In the genomic region with DNA sequence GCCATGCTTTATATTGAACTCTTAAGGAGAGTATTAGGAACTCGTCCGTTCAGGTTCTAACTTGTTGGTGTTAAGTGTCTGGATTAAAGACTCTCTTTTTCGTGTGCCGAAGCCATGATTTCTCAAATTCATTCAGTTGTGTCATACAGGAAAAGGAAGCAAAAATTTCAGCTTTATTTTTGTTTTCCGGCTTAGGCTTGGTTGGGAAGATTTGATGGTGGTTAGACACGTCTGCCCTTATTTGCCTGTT, we compare ENCODE assay signal across 1 cellular context.
TF ChIP-seq lines count a peak whose summit lies in the region.

No MANE protein-coding gene starts in this region.

TF ChIP-seq in SK-N-SH, 30 proteins besides CTCF, POLR2A, EP300 and RAD21 (continued from another document):
- TF ChIP-seq, protein P1, sequence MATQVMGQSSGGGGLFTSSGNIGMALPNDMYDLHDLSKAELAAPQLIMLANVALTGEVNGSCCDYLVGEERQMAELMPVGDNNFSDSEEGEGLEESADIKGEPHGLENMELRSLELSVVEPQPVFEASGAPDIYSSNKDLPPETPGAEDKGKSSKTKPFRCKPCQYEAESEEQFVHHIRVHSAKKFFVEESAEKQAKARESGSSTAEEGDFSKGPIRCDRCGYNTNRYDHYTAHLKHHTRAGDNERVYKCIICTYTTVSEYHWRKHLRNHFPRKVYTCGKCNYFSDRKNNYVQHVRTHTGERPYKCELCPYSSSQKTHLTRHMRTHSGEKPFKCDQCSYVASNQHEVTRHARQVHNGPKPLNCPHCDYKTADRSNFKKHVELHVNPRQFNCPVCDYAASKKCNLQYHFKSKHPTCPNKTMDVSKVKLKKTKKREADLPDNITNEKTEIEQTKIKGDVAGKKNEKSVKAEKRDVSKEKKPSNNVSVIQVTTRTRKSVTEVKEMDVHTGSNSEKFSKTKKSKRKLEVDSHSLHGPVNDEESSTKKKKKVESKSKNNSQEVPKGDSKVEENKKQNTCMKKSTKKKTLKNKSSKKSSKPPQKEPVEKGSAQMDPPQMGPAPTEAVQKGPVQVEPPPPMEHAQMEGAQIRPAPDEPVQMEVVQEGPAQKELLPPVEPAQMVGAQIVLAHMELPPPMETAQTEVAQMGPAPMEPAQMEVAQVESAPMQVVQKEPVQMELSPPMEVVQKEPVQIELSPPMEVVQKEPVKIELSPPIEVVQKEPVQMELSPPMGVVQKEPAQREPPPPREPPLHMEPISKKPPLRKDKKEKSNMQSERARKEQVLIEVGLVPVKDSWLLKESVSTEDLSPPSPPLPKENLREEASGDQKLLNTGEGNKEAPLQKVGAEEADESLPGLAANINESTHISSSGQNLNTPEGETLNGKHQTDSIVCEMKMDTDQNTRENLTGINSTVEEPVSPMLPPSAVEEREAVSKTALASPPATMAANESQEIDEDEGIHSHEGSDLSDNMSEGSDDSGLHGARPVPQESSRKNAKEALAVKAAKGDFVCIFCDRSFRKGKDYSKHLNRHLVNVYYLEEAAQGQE (IDR thresholded peaks at IDR 0.05; ENCODE audit: low read depth, low read length), result no peak
- no peak for TF ChIP-seq MEF2A (IDR thresholded peaks at IDR 0.05; ENCODE audit: borderline replicate concordance, low read depth)
- TF ChIP-seq, protein P2, sequence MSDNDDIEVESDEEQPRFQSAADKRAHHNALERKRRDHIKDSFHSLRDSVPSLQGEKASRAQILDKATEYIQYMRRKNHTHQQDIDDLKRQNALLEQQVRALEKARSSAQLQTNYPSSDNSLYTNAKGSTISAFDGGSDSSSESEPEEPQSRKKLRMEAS (IDR thresholded peaks at IDR 0.05; ENCODE audit: low read depth), result no peak
- TF ChIP-seq JUND (IDR thresholded peaks at IDR 0.05), result no peak
- TF ChIP-seq POLR2AphosphoS5 (IDR thresholded peaks at IDR 0.05; ENCODE audit: low read depth, low read length), result no peak
- no peak for TF ChIP-seq FOXM1 (IDR thresholded peaks at IDR 0.05; ENCODE audit: low read depth)
- no peak for TF ChIP-seq TEAD4 (IDR thresholded peaks at IDR 0.05; ENCODE audit: borderline replicate concordance, insufficient read depth)
- TF ChIP-seq FOSL2 (IDR thresholded peaks at IDR 0.05; ENCODE audit: borderline replicate concordance, low read depth), result no peak
- no peak for TF ChIP-seq GATA2 (CRISPR knock-in tag; IDR thresholded peaks at IDR 0.05)
- TF ChIP-seq NFIC (IDR thresholded peaks at IDR 0.05; ENCODE audit: borderline replicate concordance), result no peak
- TF ChIP-seq NRF1 (IDR thresholded peaks at IDR 0.05; ENCODE audit: low read depth, low read length), result no peak
- no peak for TF ChIP-seq SIN3A (IDR thresholded peaks at IDR 0.05; ENCODE audit: borderline replicate concordance, low read depth, low read length)
- no peak for TF ChIP-seq FOXJ3 (CRISPR knock-in tag; IDR thresholded peaks at IDR 0.05)
- no peak for TF ChIP-seq SMC3 (IDR thresholded peaks at IDR 0.05; ENCODE audit: low read depth, low read length)
- TF ChIP-seq TAF1 (IDR thresholded peaks at IDR 0.05; ENCODE audit: borderline replicate concordance, low read depth, low read length), result no peak
